1 cellular context compared by ENCODE assay signal in the genomic region with DNA sequence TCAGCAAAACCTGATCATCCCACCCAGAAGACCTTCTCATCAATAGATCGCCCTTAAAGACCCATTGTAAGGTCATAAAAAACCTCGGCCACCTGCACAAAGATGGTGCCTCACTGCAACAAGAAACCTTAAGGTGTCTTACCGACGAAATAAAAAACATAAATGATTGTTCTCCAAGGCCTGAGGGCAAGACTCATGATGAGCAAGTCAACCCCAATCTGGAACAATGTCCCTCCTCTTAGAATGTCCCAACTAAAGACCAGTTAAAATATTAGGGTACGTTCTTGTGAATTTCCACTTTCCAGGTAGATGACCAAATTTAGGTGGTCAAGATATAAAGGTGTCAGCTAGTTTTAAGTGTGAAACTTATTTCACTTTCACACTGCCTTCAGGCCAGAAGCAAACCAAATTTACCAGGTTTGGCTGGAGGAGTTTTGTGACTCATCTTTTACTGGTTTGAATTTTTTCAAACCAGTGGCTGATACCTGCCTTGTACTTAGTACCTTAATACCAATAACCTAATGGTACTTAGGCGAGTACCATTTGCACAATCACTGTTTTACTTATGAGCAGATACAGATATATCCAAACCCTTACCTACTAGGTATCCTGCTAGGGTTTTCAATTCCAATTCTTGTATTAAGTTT.
TF ChIP-seq lines count a peak whose summit lies in the region.

No MANE protein-coding gene starts in this region.

TF ChIP-seq in HCT116, 20 proteins besides CTCF, POLR2A, EP300 and RAD21 (continued from another document):
- TF ChIP-seq, protein P1, sequence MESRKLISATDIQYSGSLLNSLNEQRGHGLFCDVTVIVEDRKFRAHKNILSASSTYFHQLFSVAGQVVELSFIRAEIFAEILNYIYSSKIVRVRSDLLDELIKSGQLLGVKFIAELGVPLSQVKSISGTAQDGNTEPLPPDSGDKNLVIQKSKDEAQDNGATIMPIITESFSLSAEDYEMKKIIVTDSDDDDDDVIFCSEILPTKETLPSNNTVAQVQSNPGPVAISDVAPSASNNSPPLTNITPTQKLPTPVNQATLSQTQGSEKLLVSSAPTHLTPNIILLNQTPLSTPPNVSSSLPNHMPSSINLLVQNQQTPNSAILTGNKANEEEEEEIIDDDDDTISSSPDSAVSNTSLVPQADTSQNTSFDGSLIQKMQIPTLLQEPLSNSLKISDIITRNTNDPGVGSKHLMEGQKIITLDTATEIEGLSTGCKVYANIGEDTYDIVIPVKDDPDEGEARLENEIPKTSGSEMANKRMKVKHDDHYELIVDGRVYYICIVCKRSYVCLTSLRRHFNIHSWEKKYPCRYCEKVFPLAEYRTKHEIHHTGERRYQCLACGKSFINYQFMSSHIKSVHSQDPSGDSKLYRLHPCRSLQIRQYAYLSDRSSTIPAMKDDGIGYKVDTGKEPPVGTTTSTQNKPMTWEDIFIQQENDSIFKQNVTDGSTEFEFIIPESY (IDR thresholded peaks at IDR 0.05; ENCODE audit: extremely low read depth, insufficient replicate concordance, low read length), result no peak
- TF ChIP-seq YY1 (IDR thresholded peaks at IDR 0.05; ENCODE audit: extremely low read depth, insufficient replicate concordance, low read depth, low read length) (no peak), CEBPB (IDR thresholded peaks at IDR 0.05; ENCODE audit: low read depth) (0 out of 2 replicates have a peak, but pooled peaks have one; percentile 23), EGR1 (IDR thresholded peaks at IDR 0.05; ENCODE audit: low read depth) (no peak)
- TF ChIP-seq, protein P2, sequence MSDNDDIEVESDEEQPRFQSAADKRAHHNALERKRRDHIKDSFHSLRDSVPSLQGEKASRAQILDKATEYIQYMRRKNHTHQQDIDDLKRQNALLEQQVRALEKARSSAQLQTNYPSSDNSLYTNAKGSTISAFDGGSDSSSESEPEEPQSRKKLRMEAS (IDR thresholded peaks at IDR 0.05), result no peak
